ENCODE assay signal across 10 cellular contexts in the genomic region with DNA sequence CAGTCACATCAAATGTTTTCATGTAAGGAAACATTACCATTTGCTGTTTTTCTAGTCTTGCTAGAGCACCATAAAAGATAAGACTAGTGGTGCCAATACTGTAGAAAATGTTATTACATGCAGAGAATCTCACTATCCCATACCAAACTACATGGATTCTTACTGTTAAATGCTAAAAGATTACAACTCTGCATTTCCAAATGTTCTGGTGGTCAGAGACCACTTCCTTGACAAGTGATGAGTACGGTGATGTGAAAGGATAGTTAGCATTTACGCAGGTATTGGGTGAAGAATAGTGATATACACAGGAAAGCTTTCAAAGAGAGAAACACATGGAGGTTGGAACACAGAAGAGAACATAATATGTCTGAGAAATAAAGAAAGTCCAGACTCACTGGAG.
"Had no signal": no experiment of that assay in that cellular context is flagged by ENCODE, and none has a peak within 500 bp of the region (broad histone marks: within the 10 kb centered on the region; RNA-seq: fewer than 3 reads in every experiment).

No MANE protein-coding gene starts in this region.

- H3K4me3 ChIP-seq: GM23248, HAP-1 had no signal

- H3K9me3 ChIP-seq: HAP-1 had no signal

- H3K4me2 ChIP-seq: KMS-11 had no signal

- H3K4me1 ChIP-seq: HAP-1 had no signal

- DNase-seq: GM23248, GOT3, H7, HFFc6, IMR-90, Karpas-422, KBM-7 had no signal

- H3K36me3 ChIP-seq: HAP-1 had no signal

- H3K9ac ChIP-seq: GM23248, KMS-11 had no signal

- H3K27ac ChIP-seq: GM23248, KMS-11 had no signal

- FAIRE-seq: HTR-8/SVneo had no signal
